ENCODE assay signal across 8 cellular contexts in genomic region chr12:44317651-44318126, GRCh38.
DNase-seq lines count a peak whose midpoint lies in the region; ATAC-seq, FAIRE-seq and TF ChIP-seq lines count a peak whose summit lies in the region.

No MANE protein-coding gene starts in this region.

- H3K9me3 Mint-ChIP-seq in stimulated activated naive B cell treated with anti-CD40 and anti-IgM and Interleukin-4, amounts not matched to agents 10 μg/mL and 1 μg/mL and 100 μg/mL, for 72 hours, result no peaks in the 10 kb centered on the region

- peaks cover 0 to 7% of the 10 kb centered on the region in 2 donors for H3K36me3 Mint-ChIP-seq in stimulated activated naive B cell treated with anti-CD40 and anti-IgM and Interleukin-4, amounts not matched to agents 10 μg/mL and 1 μg/mL and 100 μg/mL, for 72 hours

- H3K4me3 ChIP-seq in endothelial cell of umbilical vein (replicated peaks in 1 of 3; ENCODE audit: insufficient read depth in 1 of 3, low read depth in 1 of 3, low read length in 3 of 3), result no peak overlapping the region

- no peaks in the 10 kb centered on the region for H3K36me3 ChIP-seq in endothelial cell of umbilical vein (ENCODE audit: control insufficient read depth in 2 of 2, extremely low read depth in 1 of 2, insufficient read depth in 2 of 2, low read length in 2 of 2)

- H3K27me3 Mint-ChIP-seq in stimulated activated naive B cell treated with anti-CD40 and anti-IgM and Interleukin-4, amounts not matched to agents 10 μg/mL and 1 μg/mL and 100 μg/mL, for 72 hours, result no peaks in the 10 kb centered on the region

- no peak overlapping the region for H3K27ac Mint-ChIP-seq in stimulated activated naive B cell treated with anti-CD40 and anti-IgM and Interleukin-4, amounts not matched to agents 10 μg/mL and 1 μg/mL and 100 μg/mL, for 72 hours

- peak; percentile 68 for ATAC-seq in GM18873 (IDR thresholded peaks at IDR 0.05; ENCODE audit: low FRiP score, unreplicated experiment)
- peak; percentile 87 for ATAC-seq in HG03066 (IDR thresholded peaks at IDR 0.05; ENCODE audit: low read depth, unreplicated experiment)
- peak; percentile 80 to 84 for ATAC-seq in stimulated activated naive B cell treated with anti-CD40 and anti-IgM and Interleukin-4, amounts not matched to agents 10 μg/mL and 1 μg/mL and 100 μg/mL, for 72 hours (replicated peaks)
- no peak for ATAC-seq in GM19324 (IDR thresholded peaks at IDR 0.05; ENCODE audit: low FRiP score, unreplicated experiment)

- FAIRE-seq in endothelial cell of umbilical vein (lab: Jason Lieb, UNC), result no peak

- intact Hi-C loops in endothelial cell of umbilical vein (cut with micrococcal nuclease), result loop anchor here (10.0 kb wide), 1 partner anchor 627 kb away; no protein-coding TSS in a partner anchor

- no peak overlapping the region for H3K4me3 Mint-ChIP-seq in stimulated activated naive B cell treated with anti-CD40 and anti-IgM and Interleukin-4, amounts not matched to agents 10 μg/mL and 1 μg/mL and 100 μg/mL, for 72 hours

- H3K9ac ChIP-seq in endothelial cell of umbilical vein (replicated peaks; ENCODE audit: extremely low read depth, insufficient read depth, low read length), result no peak overlapping the region

- TF ChIP-seq CTCF in endothelial cell of umbilical vein (IDR thresholded peaks at IDR 0.05; ENCODE audit: extremely low read depth in 1 of 2, insufficient read depth in 1 of 2, low read depth in 1 of 2, low read length in 2 of 2), result peak in 1 of 2 donors; percentile 38

- POLR2A ChIA-PET in endothelial cell of umbilical vein (lab: Charles Lee), result no interaction called here

- H3K27me3 ChIP-seq in endothelial cell of umbilical vein (ENCODE audit: control insufficient read depth in 2 of 2, insufficient read depth in 2 of 2, low read length in 2 of 2), result no peaks in the 10 kb centered on the region

- DNase-seq in COLO829 (ENCODE audit: low spot score), result peak; percentile 4
- peak; percentile 16 for DNase-seq in NCI-H2227 treated with DMSO at 0.1 percent for 48 hours (lab: John Stamatoyannopoulos, UW)
- DNase-seq in endothelial cell of umbilical vein (ENCODE audit: low read depth, low spot score), result peak; percentile 7
- no peak for DNase-seq in stimulated activated naive B cell treated with anti-CD40 and anti-IgM and Interleukin-4, amounts not matched to agents 10 μg/mL and 1 μg/mL and 100 μg/mL, for 72 hours
- no peak for DNase-seq in foreskin melanocyte

- peaks cover 0 to 2% of the 10 kb centered on the region in 2 donors for H3K4me1 Mint-ChIP-seq in stimulated activated naive B cell treated with anti-CD40 and anti-IgM and Interleukin-4, amounts not matched to agents 10 μg/mL and 1 μg/mL and 100 μg/mL, for 72 hours

- no peaks in the 10 kb centered on the region for H3K9me1 ChIP-seq in endothelial cell of umbilical vein (replicated peaks; ENCODE audit: control insufficient read depth, extremely low read depth, insufficient read depth, low read length)

- no peaks in the 10 kb centered on the region for H3K4me1 ChIP-seq in endothelial cell of umbilical vein (ENCODE audit: control insufficient read depth, extremely low read depth, insufficient read depth, low read length)

- no peak overlapping the region for H3K4me2 ChIP-seq in endothelial cell of umbilical vein (ENCODE audit: insufficient read depth, low read length)

- CTCF ChIA-PET in endothelial cell of umbilical vein (lab: Charles Lee), result interaction anchor here (0.9 to 1.1 kb wide), 4 partner anchors 10 to 631 kb away, joined by 3 to 4 read pairs (median 4); no protein-coding TSS in a partner anchor

- BruUV-seq in endothelial cell of umbilical vein (replicated peaks; lab: Mats Ljungman, UMichigan), result no TSS peak

- H4K20me1 ChIP-seq in endothelial cell of umbilical vein (replicated peaks; ENCODE audit: control insufficient read depth, extremely low read depth, insufficient read depth, low read length), result no peaks in the 10 kb centered on the region

- H3K79me2 ChIP-seq in endothelial cell of umbilical vein (ENCODE audit: control insufficient read depth, insufficient read depth, low read length), result no peaks in the 10 kb centered on the region

- dilution Hi-C loops in endothelial cell of umbilical vein (cut with MboI; ENCODE audit: extremely low pct_ligation_motif_present, low sequenced_read_pairs), result no loop called here

- TF ChIP-seq POLR2A in endothelial cell of umbilical vein (IDR thresholded peaks at IDR 0.05; ENCODE audit: low read depth, low read length), result no peak

- no peaks in the 10 kb centered on the region for H3K9me3 ChIP-seq in endothelial cell of umbilical vein (replicated peaks; ENCODE audit: control insufficient read depth, insufficient read depth, low read length)

- no peak overlapping the region for H3K27ac ChIP-seq in endothelial cell of umbilical vein (ENCODE audit: insufficient read depth, low read depth, low read length)

- H2AFZ ChIP-seq in endothelial cell of umbilical vein (ENCODE audit: low read depth, low read length), result no peak overlapping the region

TF ChIP-seq in endothelial cell of umbilical vein, 7 proteins besides CTCF, POLR2A, EP300 and RAD21:
- TF ChIP-seq MYC (IDR thresholded peaks at IDR 0.05; ENCODE audit: low read depth, low read length) (no peak), JUN (IDR thresholded peaks at IDR 0.05; ENCODE audit: borderline replicate concordance, insufficient read depth, insufficient read length, low read depth) (no peak), FOS (IDR thresholded peaks at IDR 0.05; ENCODE audit: borderline replicate concordance, insufficient read depth, low read length) (no peak), POLR2AphosphoS5 (IDR thresholded peaks at IDR 0.05; ENCODE audit: insufficient read depth, low read depth, low read length) (no peak), EZH2 (IDR thresholded peaks at IDR 0.05; ENCODE audit: borderline replicate concordance, low read depth, low read length, severe bottlenecking) (no peak), GATA2 (IDR thresholded peaks at IDR 0.05; ENCODE audit: insufficient read depth, insufficient read length, low read depth, low read length) (no peak)
- TF ChIP-seq, protein P1, sequence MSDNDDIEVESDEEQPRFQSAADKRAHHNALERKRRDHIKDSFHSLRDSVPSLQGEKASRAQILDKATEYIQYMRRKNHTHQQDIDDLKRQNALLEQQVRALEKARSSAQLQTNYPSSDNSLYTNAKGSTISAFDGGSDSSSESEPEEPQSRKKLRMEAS (IDR thresholded peaks at IDR 0.05; ENCODE audit: insufficient read depth, insufficient read length), result no peak
TF ChIP-seq in endothelial cell of umbilical vein: peak in this region for 0.

Comparison
In these comparisons a context has a peak if more than half of its experiments do, and no peak if none do; other contexts are left out.
1. DNase-seq: peak in COLO829 (single experiment), NCI-H2227 treated with DMSO at 0.1 percent for 48 hours (single experiment) and endothelial cell of umbilical vein (single experiment); none in stimulated activated naive B cell treated with anti-CD40 and anti-IgM and Interleukin-4, amounts not matched to agents 10 μg/mL and 1 μg/mL and 100 μg/mL, for 72 hours (single experiment) and foreskin melanocyte (single experiment).